Comparison of ENCODE assay signal across 1 cellular context in the genomic region with DNA sequence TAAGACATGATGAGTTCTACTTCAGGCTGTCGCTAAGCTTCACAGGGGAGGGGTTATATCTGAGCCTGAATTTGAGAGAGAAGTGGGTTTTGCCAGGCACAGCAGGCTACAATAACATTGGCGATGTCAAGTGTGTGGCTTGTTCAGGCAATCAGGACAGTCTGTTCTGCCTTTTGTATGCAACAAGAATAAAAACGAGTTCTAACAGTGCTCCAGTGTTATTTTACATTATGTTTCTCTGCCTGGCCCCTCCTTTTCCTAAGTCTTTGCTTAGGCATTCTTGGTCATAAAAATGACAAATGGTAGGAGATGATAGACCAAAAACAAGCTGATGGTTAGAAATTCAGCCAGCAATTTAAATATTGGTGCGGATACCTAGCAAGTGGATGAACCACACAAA.
TF ChIP-seq lines count a peak whose summit lies in the region.

No MANE protein-coding gene starts in this region.

TF ChIP-seq in GM23338, 12 proteins besides CTCF, POLR2A, EP300 and RAD21 (continued from another document):
- TF ChIP-seq, protein P1, sequence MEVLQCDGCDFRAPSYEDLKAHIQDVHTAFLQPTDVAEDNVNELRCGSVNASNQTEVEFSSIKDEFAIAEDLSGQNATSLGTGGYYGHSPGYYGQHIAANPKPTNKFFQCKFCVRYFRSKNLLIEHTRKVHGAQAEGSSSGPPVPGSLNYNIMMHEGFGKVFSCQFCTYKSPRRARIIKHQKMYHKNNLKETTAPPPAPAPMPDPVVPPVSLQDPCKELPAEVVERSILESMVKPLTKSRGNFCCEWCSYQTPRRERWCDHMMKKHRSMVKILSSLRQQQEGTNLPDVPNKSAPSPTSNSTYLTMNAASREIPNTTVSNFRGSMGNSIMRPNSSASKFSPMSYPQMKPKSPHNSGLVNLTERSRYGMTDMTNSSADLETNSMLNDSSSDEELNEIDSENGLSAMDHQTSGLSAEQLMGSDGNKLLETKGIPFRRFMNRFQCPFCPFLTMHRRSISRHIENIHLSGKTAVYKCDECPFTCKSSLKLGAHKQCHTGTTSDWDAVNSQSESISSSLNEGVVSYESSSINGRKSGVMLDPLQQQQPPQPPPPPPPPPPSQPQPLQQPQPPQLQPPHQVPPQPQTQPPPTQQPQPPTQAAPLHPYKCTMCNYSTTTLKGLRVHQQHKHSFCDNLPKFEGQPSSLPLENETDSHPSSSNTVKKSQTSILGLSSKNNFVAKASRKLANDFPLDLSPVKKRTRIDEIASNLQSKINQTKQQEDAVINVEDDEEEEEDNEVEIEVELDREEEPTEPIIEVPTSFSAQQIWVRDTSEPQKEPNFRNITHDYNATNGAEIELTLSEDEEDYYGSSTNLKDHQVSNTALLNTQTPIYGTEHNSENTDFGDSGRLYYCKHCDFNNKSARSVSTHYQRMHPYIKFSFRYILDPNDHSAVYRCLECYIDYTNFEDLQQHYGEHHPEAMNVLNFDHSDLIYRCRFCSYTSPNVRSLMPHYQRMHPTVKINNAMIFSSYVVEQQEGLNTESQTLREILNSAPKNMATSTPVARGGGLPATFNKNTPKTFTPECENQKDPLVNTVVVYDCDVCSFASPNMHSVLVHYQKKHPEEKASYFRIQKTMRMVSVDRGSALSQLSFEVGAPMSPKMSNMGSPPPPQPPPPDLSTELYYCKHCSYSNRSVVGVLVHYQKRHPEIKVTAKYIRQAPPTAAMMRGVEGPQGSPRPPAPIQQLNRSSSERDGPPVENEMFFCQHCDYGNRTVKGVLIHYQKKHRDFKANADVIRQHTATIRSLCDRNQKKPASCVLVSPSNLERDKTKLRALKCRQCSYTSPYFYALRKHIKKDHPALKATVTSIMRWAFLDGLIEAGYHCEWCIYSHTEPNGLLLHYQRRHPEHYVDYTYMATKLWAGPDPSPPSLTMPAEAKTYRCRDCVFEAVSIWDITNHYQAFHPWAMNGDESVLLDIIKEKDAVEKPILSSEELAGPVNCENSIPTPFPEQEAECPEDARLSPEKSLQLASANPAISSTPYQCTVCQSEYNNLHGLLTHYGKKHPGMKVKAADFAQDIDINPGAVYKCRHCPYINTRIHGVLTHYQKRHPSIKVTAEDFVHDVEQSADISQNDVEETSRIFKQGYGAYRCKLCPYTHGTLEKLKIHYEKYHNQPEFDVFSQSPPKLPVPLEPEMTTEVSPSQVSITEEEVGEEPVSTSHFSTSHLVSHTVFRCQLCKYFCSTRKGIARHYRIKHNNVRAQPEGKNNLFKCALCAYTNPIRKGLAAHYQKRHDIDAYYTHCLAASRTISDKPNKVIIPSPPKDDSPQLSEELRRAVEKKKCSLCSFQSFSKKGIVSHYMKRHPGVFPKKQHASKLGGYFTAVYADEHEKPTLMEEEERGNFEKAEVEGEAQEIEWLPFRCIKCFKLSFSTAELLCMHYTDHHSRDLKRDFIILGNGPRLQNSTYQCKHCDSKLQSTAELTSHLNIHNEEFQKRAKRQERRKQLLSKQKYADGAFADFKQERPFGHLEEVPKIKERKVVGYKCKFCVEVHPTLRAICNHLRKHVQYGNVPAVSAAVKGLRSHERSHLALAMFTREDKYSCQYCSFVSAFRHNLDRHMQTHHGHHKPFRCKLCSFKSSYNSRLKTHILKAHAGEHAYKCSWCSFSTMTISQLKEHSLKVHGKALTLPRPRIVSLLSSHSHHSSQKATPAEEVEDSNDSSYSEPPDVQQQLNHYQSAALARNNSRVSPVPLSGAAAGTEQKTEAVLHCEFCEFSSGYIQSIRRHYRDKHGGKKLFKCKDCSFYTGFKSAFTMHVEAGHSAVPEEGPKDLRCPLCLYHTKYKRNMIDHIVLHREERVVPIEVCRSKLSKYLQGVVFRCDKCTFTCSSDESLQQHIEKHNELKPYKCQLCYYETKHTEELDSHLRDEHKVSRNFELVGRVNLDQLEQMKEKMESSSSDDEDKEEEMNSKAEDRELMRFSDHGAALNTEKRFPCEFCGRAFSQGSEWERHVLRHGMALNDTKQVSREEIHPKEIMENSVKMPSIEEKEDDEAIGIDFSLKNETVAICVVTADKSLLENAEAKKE (CRISPR knock-in tag; IDR thresholded peaks at IDR 0.05), result no peak
- no peak for TF ChIP-seq NANOG (IDR thresholded peaks at IDR 0.05; ENCODE audit: borderline replicate concordance)
- TF ChIP-seq POLR2AphosphoS5 (IDR thresholded peaks at IDR 0.05; ENCODE audit: low read depth), result no peak
- TF ChIP-seq, protein P2, sequence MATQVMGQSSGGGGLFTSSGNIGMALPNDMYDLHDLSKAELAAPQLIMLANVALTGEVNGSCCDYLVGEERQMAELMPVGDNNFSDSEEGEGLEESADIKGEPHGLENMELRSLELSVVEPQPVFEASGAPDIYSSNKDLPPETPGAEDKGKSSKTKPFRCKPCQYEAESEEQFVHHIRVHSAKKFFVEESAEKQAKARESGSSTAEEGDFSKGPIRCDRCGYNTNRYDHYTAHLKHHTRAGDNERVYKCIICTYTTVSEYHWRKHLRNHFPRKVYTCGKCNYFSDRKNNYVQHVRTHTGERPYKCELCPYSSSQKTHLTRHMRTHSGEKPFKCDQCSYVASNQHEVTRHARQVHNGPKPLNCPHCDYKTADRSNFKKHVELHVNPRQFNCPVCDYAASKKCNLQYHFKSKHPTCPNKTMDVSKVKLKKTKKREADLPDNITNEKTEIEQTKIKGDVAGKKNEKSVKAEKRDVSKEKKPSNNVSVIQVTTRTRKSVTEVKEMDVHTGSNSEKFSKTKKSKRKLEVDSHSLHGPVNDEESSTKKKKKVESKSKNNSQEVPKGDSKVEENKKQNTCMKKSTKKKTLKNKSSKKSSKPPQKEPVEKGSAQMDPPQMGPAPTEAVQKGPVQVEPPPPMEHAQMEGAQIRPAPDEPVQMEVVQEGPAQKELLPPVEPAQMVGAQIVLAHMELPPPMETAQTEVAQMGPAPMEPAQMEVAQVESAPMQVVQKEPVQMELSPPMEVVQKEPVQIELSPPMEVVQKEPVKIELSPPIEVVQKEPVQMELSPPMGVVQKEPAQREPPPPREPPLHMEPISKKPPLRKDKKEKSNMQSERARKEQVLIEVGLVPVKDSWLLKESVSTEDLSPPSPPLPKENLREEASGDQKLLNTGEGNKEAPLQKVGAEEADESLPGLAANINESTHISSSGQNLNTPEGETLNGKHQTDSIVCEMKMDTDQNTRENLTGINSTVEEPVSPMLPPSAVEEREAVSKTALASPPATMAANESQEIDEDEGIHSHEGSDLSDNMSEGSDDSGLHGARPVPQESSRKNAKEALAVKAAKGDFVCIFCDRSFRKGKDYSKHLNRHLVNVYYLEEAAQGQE (IDR thresholded peaks at IDR 0.05; ENCODE audit: unreplicated experiment), result no peak
- TF ChIP-seq CREB1 (CRISPR knock-in tag; IDR thresholded peaks at IDR 0.05; ENCODE audit: low read depth), result no peak
- no peak for TF ChIP-seq EZH2 (IDR thresholded peaks at IDR 0.05; ENCODE audit: low read depth, unreplicated experiment)
- no peak for TF ChIP-seq ZNF331 (CRISPR knock-in tag; IDR thresholded peaks at IDR 0.05; ENCODE audit: low read depth)
- no peak for TF ChIP-seq STAT1 (IDR thresholded peaks at IDR 0.05; ENCODE audit: unreplicated experiment)
- no peak for TF ChIP-seq EZH2phosphoT487 (IDR thresholded peaks at IDR 0.05; ENCODE audit: unreplicated experiment)
